ENCODE assay signal across 8 cellular contexts in genomic region chr18:48928787-48929186, GRCh38. TPM values are rescaled to one million over a fixed set of nuclear protein-coding genes. Genes with fewer than 3 reads are reported as not detected.
DNase-seq lines count a peak whose midpoint lies in the region; ATAC-seq and TF ChIP-seq lines count a peak whose summit lies in the region.

No MANE protein-coding gene starts in this region.

- no peaks in the 10 kb centered on the region for H3K9me3 ChIP-seq in A673 (ENCODE audit: low read depth, low read length, poor library complexity, severe bottlenecking)
- no peaks in the 10 kb centered on the region for H3K9me3 ChIP-seq in OCI-LY1 (ENCODE audit: low read length)
- no peaks in the 10 kb centered on the region for H3K9me3 ChIP-seq in prostate gland

- intact Hi-C loops in A673 (cut with micrococcal nuclease; ENCODE audit: unreplicated experiment) (no loop called here), prostate gland (cut with DNase I) (loop anchor here (5.0 kb wide), 1 partner anchor 41 kb away; no protein-coding TSS in a partner anchor)

- H3K9ac ChIP-seq in OCI-LY1 (ENCODE audit: low read length): peak overlapping the region; percentile 6; the same call in 1 of the 2 replicates

- H3K9me2 ChIP-seq in OCI-LY1 (ENCODE audit: low read depth, low read length): no peaks in the 10 kb centered on the region

- 4% methylated on average over 9 of the region's 9 CpGs for WGBS in prostate gland

- H3K27me3 ChIP-seq in A673 (replicated peaks; ENCODE audit: insufficient read depth, low read depth, low read length, poor library complexity) (no peaks in the 10 kb centered on the region), OCI-LY1 (ENCODE audit: insufficient read depth, low read length) (no peaks in the 10 kb centered on the region), foreskin keratinocyte (no peaks in the 10 kb centered on the region), prostate gland (replicated peaks; ENCODE audit: insufficient read depth) (no peaks in the 10 kb centered on the region)

- no peaks in the 10 kb centered on the region for H3K27me3 Mint-ChIP-seq in activated T-cell treated with anti-CD3 and anti-CD28 coated beads, Interleukin-2, amount 50 U/mL, for 72 hours (ENCODE audit: low read depth)

- H3K4me3 Mint-ChIP-seq in activated T-cell treated with anti-CD3 and anti-CD28 coated beads, Interleukin-2, amount 50 U/mL, for 72 hours: peak overlapping the region; percentile 83 to 94

- H3K4me1 ChIP-seq in A673 (ENCODE audit: insufficient read depth, low read length, poor library complexity, severe bottlenecking) (peaks cover 93% of the 10 kb centered on the region), OCI-LY1 (ENCODE audit: insufficient read depth, low read length, severe bottlenecking) (peaks cover 24% of the 10 kb centered on the region), foreskin keratinocyte (peaks cover 15% of the 10 kb centered on the region), prostate gland (replicated peaks) (peaks cover 46% of the 10 kb centered on the region)

- H3K36me3 ChIP-seq in A673 (ENCODE audit: insufficient read depth, low read length, poor library complexity, severe bottlenecking) (no peaks in the 10 kb centered on the region), OCI-LY1 (ENCODE audit: insufficient read depth, low read length) (no peaks in the 10 kb centered on the region), prostate gland (no peaks in the 10 kb centered on the region)

- no peaks in the 10 kb centered on the region for H4K20me1 ChIP-seq in OCI-LY1 (ENCODE audit: insufficient read depth, low read length)

- H3K9me3 Mint-ChIP-seq in activated T-cell treated with anti-CD3 and anti-CD28 coated beads, Interleukin-2, amount 50 U/mL, for 72 hours: no peaks in the 10 kb centered on the region

- H3K79me2 ChIP-seq in OCI-LY1 (ENCODE audit: insufficient read depth, low read length): no peaks in the 10 kb centered on the region

- TF ChIP-seq CTCF in A673 (conservative IDR thresholded peaks at IDR 0.05; ENCODE audit: low read depth, low read length): no peak
- TF ChIP-seq CTCF in OCI-LY1 (IDR thresholded peaks at IDR 0.05; ENCODE audit: low read length): no peak
- no peak for TF ChIP-seq CTCF in foreskin keratinocyte (conservative IDR thresholded peaks at IDR 0.05)
- no peak for TF ChIP-seq CTCF in prostate gland (IDR thresholded peaks at IDR 0.05)

- peak overlapping the region; percentile 88 for H3K27ac ChIP-seq in A673 (ENCODE audit: low read depth, low read length, poor library complexity, severe bottlenecking)
- H3K27ac ChIP-seq in OCI-LY1 (ENCODE audit: low read depth, low read length, poor library complexity, severe bottlenecking): no peak overlapping the region
- H3K27ac ChIP-seq in foreskin keratinocyte: peak overlapping the region; percentile 31
- H3K27ac ChIP-seq in prostate gland: peak overlapping the region; percentile 70 to 77

- H3K4me3 ChIP-seq in A673 (ENCODE audit: low read depth, low read length, poor library complexity, severe bottlenecking) (no peak overlapping the region), OCI-LY1 (ENCODE audit: low read depth, low read length, poor library complexity, severe bottlenecking) (peak overlapping the region; percentile 13), prostate gland (no peak overlapping the region)

- CTCF ChIA-PET in A673 (lab: Charles Lee): no interaction called here

- H3K36me3 Mint-ChIP-seq in activated T-cell treated with anti-CD3 and anti-CD28 coated beads, Interleukin-2, amount 50 U/mL, for 72 hours (ENCODE audit: insufficient read depth in 2 of 2): peaks cover 0 to 2% of the 10 kb centered on the region in 2 donors

- DNase-seq in A673 (ENCODE audit: low spot score) (peak; percentile 92), foreskin keratinocyte (peak in 1 of 2 donors; percentile 45), prostate gland (ENCODE audit: low spot score) (peak; percentile 71), COLO829 (ENCODE audit: low spot score) (no peak)
- peak; percentile 79 to 80 for DNase-seq in activated T-cell treated with anti-CD3 and anti-CD28 coated beads, Interleukin-2, amount 50 U/mL, for 72 hours

- H3K27ac Mint-ChIP-seq in activated T-cell treated with anti-CD3 and anti-CD28 coated beads, Interleukin-2, amount 50 U/mL, for 72 hours: peak overlapping the region; percentile 82

- peaks cover 97% of the 10 kb centered on the region for H3K4me1 Mint-ChIP-seq in activated T-cell treated with anti-CD3 and anti-CD28 coated beads, Interleukin-2, amount 50 U/mL, for 72 hours (ENCODE audit: low read depth)

- POLR2A ChIA-PET in A673 (lab: Charles Lee; ENCODE audit: low non-redundant PET): no interaction called here

- H3F3A ChIP-seq in OCI-LY1 (ENCODE audit: insufficient read depth, low read length): no peaks in the 10 kb centered on the region

- H2AFZ ChIP-seq in OCI-LY1 (ENCODE audit: low read length): no peak overlapping the region

- peak overlapping the region; percentile 53 for H3K4me2 ChIP-seq in OCI-LY1 (ENCODE audit: low read length)

- TF ChIP-seq POLR2A in prostate gland (IDR thresholded peaks at IDR 0.05): no peak

- ATAC-seq in GM19035 (IDR thresholded peaks at IDR 0.05; ENCODE audit: unreplicated experiment): peak; percentile 75
- peak; percentile 82 for ATAC-seq in HG03175 (IDR thresholded peaks at IDR 0.05; ENCODE audit: unreplicated experiment)
- peak; percentile 73 to 81 for ATAC-seq in activated T-cell treated with anti-CD3 and anti-CD28 coated beads, Interleukin-2, amount 50 U/mL, for 72 hours (replicated peaks in 1 of 2)
- ATAC-seq in foreskin keratinocyte: peak; percentile 57

- BruUV-seq in A673 (replicated peaks; lab: Mats Ljungman, UMichigan): no TSS peak

RNA-seq across cellular contexts. Expression of gene SMAD7, which starts 22.0 kb away (rescaled TPM):
- 11.4 and 12.0 TPM in 2 replicates for total RNA-seq in A673 (2021)
- total RNA-seq in activated T-cell treated with anti-CD3 and anti-CD28 coated beads, Interleukin-2, amount 50 U/mL, for 72 hours: 10 to 100 TPM; 14.9 to 21.7 TPM
- 7.2 and 10.5 TPM in 2 replicates for total RNA-seq in foreskin keratinocyte
- polyA plus RNA-seq in foreskin keratinocyte: 4.3 and 5.2 TPM in 2 replicates
- total RNA-seq in prostate gland: 10 to 100 TPM; 29.3 to 31.0 TPM
